Comparison of ENCODE assay signal across 23 cellular contexts in the genomic region with DNA sequence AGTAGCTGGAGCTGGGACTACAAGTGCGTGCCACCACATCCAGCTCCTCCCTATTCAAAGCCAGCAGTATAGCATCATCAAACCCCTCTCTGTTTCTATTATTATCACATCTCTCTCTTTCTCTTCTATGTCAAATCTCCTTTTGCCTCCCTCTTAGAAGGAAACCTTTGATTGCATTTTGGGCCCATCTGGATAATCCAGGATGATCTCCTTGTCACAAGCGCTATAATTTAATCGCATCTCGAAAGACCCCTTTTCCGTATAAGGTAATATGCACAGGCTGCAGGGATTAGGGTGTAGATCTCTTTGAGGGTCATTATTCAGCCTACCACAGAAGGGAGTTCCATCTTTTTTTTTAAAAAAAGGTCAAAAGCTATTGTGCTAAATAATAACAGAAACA.
"Had no signal": no experiment of that assay in that cellular context is flagged by ENCODE, and none has a peak within 500 bp of the region (broad histone marks: within the 10 kb centered on the region; RNA-seq: fewer than 3 reads in every experiment).

No MANE protein-coding gene starts in this region.

- H3K9me3 Mint-ChIP-seq: nephron progenitor cell had no signal

- H3K27me3 Mint-ChIP-seq: effector memory CD8-positive, alpha-beta T cell; stimulated activated naive B cell treated with anti-CD40 and anti-IgM and Interleukin-4, amounts not matched to agents 10 μg/mL and 1 μg/mL and 100 μg/mL, for 72 hours had no signal

- DNase-seq: cortex of kidney; effector memory CD8-positive, alpha-beta T cell; erythroblast; esophagus squamous epithelium; foreskin melanocyte; glutamatergic neuron; heart right ventricle; hippocampal formation; left cardiac atrium; left lung; mesendoderm; midbrain; naive thymus-derived CD8-positive, alpha-beta T cell; nephron progenitor cell; nucleus accumbens; psoas muscle; right cardiac atrium; sigmoid colon; stimulated activated CD4-positive, alpha-beta T cell treated with anti-CD3 and anti-CD28 coated beads, Interleukin-2, amount 100 ng/mL, for 24 hours; stimulated activated CD4-positive, alpha-beta T cell treated with anti-CD3 and anti-CD28 coated beads, Interleukin-4, amount 100 ng/mL, for 4 hours; stimulated activated naive B cell treated with anti-CD40 and anti-IgM and Interleukin-4, amounts not matched to agents 10 μg/mL and 1 μg/mL and 100 μg/mL, for 72 hours; upper lobe of left lung had no signal

- H3K27ac Mint-ChIP-seq: effector memory CD8-positive, alpha-beta T cell; naive thymus-derived CD8-positive, alpha-beta T cell; nephron progenitor cell; stimulated activated naive B cell treated with anti-CD40 and anti-IgM and Interleukin-4, amounts not matched to agents 10 μg/mL and 1 μg/mL and 100 μg/mL, for 72 hours; stimulated activated naive CD8-positive, alpha-beta T cell treated with anti-CD3 and anti-CD28 coated beads, Interleukin-15, Interleukin-2, amounts not matched to agents 100 ng/mL and 50 ng/mL, for 24 hours had no signal

- H3K4me1 Mint-ChIP-seq: nephron progenitor cell had no signal

- H3K4me3 Mint-ChIP-seq: effector memory CD8-positive, alpha-beta T cell; naive thymus-derived CD8-positive, alpha-beta T cell; nephron progenitor cell; stimulated activated naive B cell treated with anti-CD40 and anti-IgM and Interleukin-4, amounts not matched to agents 10 μg/mL and 1 μg/mL and 100 μg/mL, for 72 hours; stimulated activated naive CD8-positive, alpha-beta T cell treated with anti-CD3 and anti-CD28 coated beads, Interleukin-15, Interleukin-2, amounts not matched to agents 100 ng/mL and 50 ng/mL, for 24 hours had no signal

- ATAC-seq: effector memory CD8-positive, alpha-beta T cell; heart right ventricle; left cardiac atrium; left lung; naive thymus-derived CD8-positive, alpha-beta T cell; psoas muscle; right cardiac atrium; stimulated activated naive B cell treated with anti-CD40 and anti-IgM and Interleukin-4, amounts not matched to agents 10 μg/mL and 1 μg/mL and 100 μg/mL, for 72 hours had no signal
